ENCODE assay signal across 15 cellular contexts in genomic region chr6:13141392-13141791, GRCh38.
"Had no signal": no experiment of that assay in that cellular context is flagged by ENCODE, and none has a peak within 500 bp of the region (broad histone marks: within the 10 kb centered on the region; RNA-seq: fewer than 3 reads in every experiment).

No MANE protein-coding gene starts in this region.

- DNase-seq: activated CD4-positive, alpha-beta T cell treated with anti-CD3 and anti-CD28 coated beads, Interleukin-2, amount 50 U/mL, for 1 hour; activated CD8-positive, alpha-beta T cell treated with anti-CD3 and anti-CD28 coated beads for 36 hours; activated naive CD8-positive, alpha-beta T cell treated with anti-CD3 and anti-CD28 coated beads, Interleukin-2, amount 50 U/mL, for 24 hours; activated T-cell treated with anti-CD3 and anti-CD28 coated beads, Interleukin-2, amount 50 U/mL, for 48 hours; dermis blood vessel endothelial cell; effector CD4-positive, alpha-beta T cell; esophagus squamous epithelium; glutamatergic neuron; islet precursor cell; left cardiac atrium; left ventricle myocardium superior; ovary; stimulated activated CD4-positive, alpha-beta T cell treated with anti-CD3 and anti-CD28 coated beads, Interleukin-2, amount 100 ng/mL, for 24 hours; stimulated activated naive B cell treated with anti-CD40 and anti-IgM and Interleukin-4, amounts not matched to agents 10 μg/mL and 1 μg/mL and 100 μg/mL, for 72 hours; T-helper 1 cell had no signal
